Comparison of ENCODE assay signal across 15 cellular contexts in genomic region chr22:20635227-20635591, GRCh38.
A peak's percentile ranks its signal among the peaks of the same experiment; 100 is the strongest.
DNase-seq lines count a peak whose midpoint lies in the region; ATAC-seq and TF ChIP-seq lines count a peak whose summit lies in the region.
"Had no signal": no experiment of that assay in that cellular context is flagged by ENCODE, and none has a peak within 500 bp of the region (broad histone marks: within the 10 kb centered on the region; RNA-seq: fewer than 3 reads in every experiment).

No MANE protein-coding gene starts in this region.

- peak overlapping the region in 1 of 2 experiments; percentile 90 for H3K14ac ChIP-seq in mesenchymal stem cell (ENCODE audit: low read length in 2 of 2)

- TF ChIP-seq CTCF in Loucy (conservative IDR thresholded peaks at IDR 0.05; ENCODE audit: low read length): no peak
- no peak for TF ChIP-seq CTCF in suprapubic skin (IDR thresholded peaks at IDR 0.05)
- no peak for TF ChIP-seq CTCF in tibial artery (IDR thresholded peaks at IDR 0.05)

- WGBS in mesenchymal stem cell: 92% methylated on average over 6 of the region's 6 CpGs
- 98% methylated on average over 6 of the region's 6 CpGs for WGBS in suprapubic skin

- H3K79me2 ChIP-seq in Loucy (ENCODE audit: insufficient read depth, low read length): no peaks in the 10 kb centered on the region

- H2BK12ac ChIP-seq in mesenchymal stem cell (ENCODE audit: low read length in 2 of 2): no peak overlapping the region

- H2AFZ ChIP-seq in Loucy (ENCODE audit: low read length): no peak overlapping the region
- no peak overlapping the region for H2AFZ ChIP-seq in mesenchymal stem cell (ENCODE audit: low read depth, low read length)

- no peak for TF ChIP-seq POLR2A in suprapubic skin (IDR thresholded peaks at IDR 0.05)

- H3K9me2 ChIP-seq in Loucy (replicated peaks; ENCODE audit: low read depth, low read length): no peaks in the 10 kb centered on the region

- H3K4me3 ChIP-seq in BLaER1 (0 out of 2 replicates have a peak overlapping the region, but pooled peaks have one; percentile 44), Loucy (ENCODE audit: low read length, poor library complexity, severe bottlenecking) (no peak overlapping the region), mesenchymal stem cell (ENCODE audit: insufficient read depth in 1 of 2, low read depth in 1 of 2, low read length in 2 of 2) (no peak overlapping the region), suprapubic skin (no peak overlapping the region), tibial artery (no peak overlapping the region)

- no peak overlapping the region for H2BK5ac ChIP-seq in mesenchymal stem cell (ENCODE audit: low read depth, low read length, poor library complexity, severe bottlenecking)

- no peak overlapping the region for H3K4ac ChIP-seq in mesenchymal stem cell (ENCODE audit: low read depth in 1 of 2, low read length in 2 of 2)

- H3F3A ChIP-seq in Loucy (ENCODE audit: low read depth): no peaks in the 10 kb centered on the region

- no peaks in the 10 kb centered on the region for H3K36me3 Mint-ChIP-seq in stimulated activated effector memory CD8-positive, alpha-beta T cell treated with anti-CD3 and anti-CD28 coated beads, Interleukin-12 subunit alpha, Interleukin-12 subunit beta, amount 100 ng/mL, for 72 hours
- H3K36me3 Mint-ChIP-seq: CD4-positive, CD25-positive, alpha-beta regulatory T cell; CD8-positive, alpha-beta memory T cell had no signal

- H3K79me1 ChIP-seq in mesenchymal stem cell (replicated peaks; ENCODE audit: low read length, poor library complexity, severe bottlenecking): no peaks in the 10 kb centered on the region

- H2BK15ac ChIP-seq in mesenchymal stem cell (ENCODE audit: low read depth, poor library complexity, severe bottlenecking): no peak overlapping the region

- peak overlapping the region; percentile 18 for H4K91ac ChIP-seq in mesenchymal stem cell (ENCODE audit: low read length)

- no peak overlapping the region for H2BK120ac ChIP-seq in mesenchymal stem cell (ENCODE audit: low read depth, low read length)

- ATAC-seq in stimulated activated effector memory CD8-positive, alpha-beta T cell treated with anti-CD3 and anti-CD28 coated beads, Interleukin-12 subunit alpha, Interleukin-12 subunit beta, amount 100 ng/mL, for 72 hours: no peak
- no peak for ATAC-seq in HG02981 (IDR thresholded peaks at IDR 0.05; ENCODE audit: unreplicated experiment)

- no peaks in the 10 kb centered on the region for H3K4me1 Mint-ChIP-seq in stimulated activated effector memory CD8-positive, alpha-beta T cell treated with anti-CD3 and anti-CD28 coated beads, Interleukin-12 subunit alpha, Interleukin-12 subunit beta, amount 100 ng/mL, for 72 hours
- H3K4me1 Mint-ChIP-seq: CD8-positive, alpha-beta memory T cell had no signal

- H3K9ac ChIP-seq in BLaER1: peak overlapping the region; percentile 63; the same call in 1 of the 2 replicates
- H3K9ac ChIP-seq in Loucy (ENCODE audit: low read depth, low read length, poor library complexity, severe bottlenecking): no peak overlapping the region
- no peak overlapping the region for H3K9ac ChIP-seq in mesenchymal stem cell (ENCODE audit: low read length)

- no peak overlapping the region for H3K4me3 Mint-ChIP-seq in stimulated activated effector memory CD8-positive, alpha-beta T cell treated with anti-CD3 and anti-CD28 coated beads, Interleukin-12 subunit alpha, Interleukin-12 subunit beta, amount 100 ng/mL, for 72 hours
- H3K4me3 Mint-ChIP-seq: CD4-positive, CD25-positive, alpha-beta regulatory T cell; CD8-positive, alpha-beta memory T cell; H9 had no signal

- H3K9me3 Mint-ChIP-seq in stimulated activated effector memory CD8-positive, alpha-beta T cell treated with anti-CD3 and anti-CD28 coated beads, Interleukin-12 subunit alpha, Interleukin-12 subunit beta, amount 100 ng/mL, for 72 hours: peaks cover 3% of the 10 kb centered on the region

- peak overlapping the region; percentile 94 for H3K4me2 ChIP-seq in BLaER1
- peak overlapping the region; percentile 32 for H3K4me2 ChIP-seq in Loucy (ENCODE audit: low read depth, low read length, poor library complexity, severe bottlenecking)
- no peak overlapping the region for H3K4me2 ChIP-seq in mesenchymal stem cell (ENCODE audit: low read length, poor library complexity, severe bottlenecking)

- DNase-seq in mesenchymal stem cell (no peak), suprapubic skin (ENCODE audit: low spot score in 2 of 2) (no peak), NCI-H187 (lab: John Stamatoyannopoulos, UW) (no peak), tibial artery (no peak)
- DNase-seq in stimulated activated effector memory CD8-positive, alpha-beta T cell treated with anti-CD3 and anti-CD28 coated beads, Interleukin-12 subunit alpha, Interleukin-12 subunit beta, amount 100 ng/mL, for 72 hours (ENCODE audit: low spot score in 2 of 2): no peak
- DNase-seq: 8988T; C1 segment of cervical spinal cord; CD4-positive, CD25-positive, alpha-beta regulatory T cell; CD8-positive, alpha-beta memory T cell; COR-L47; DMS 273 treated with DMSO at 0.1 percent for 48 hours; H9 had no signal

- H3K23ac ChIP-seq in mesenchymal stem cell (ENCODE audit: low read length in 2 of 2): no peak overlapping the region

- no peak overlapping the region for H2AK5ac ChIP-seq in mesenchymal stem cell (ENCODE audit: low read length, severe bottlenecking)

- intact Hi-C loops in tibial artery (cut with DNase I; ENCODE audit: low total_unique reads): no loop called here

- H3K36me3 ChIP-seq in BLaER1: no peaks in the 10 kb centered on the region
- no peaks in the 10 kb centered on the region for H3K36me3 ChIP-seq in Loucy (ENCODE audit: insufficient read depth, low read length)
- H3K36me3 ChIP-seq in mesenchymal stem cell (ENCODE audit: control insufficient read depth in 1 of 2, insufficient read depth in 2 of 2, low read depth in 1 of 2, low read length in 2 of 2): no peaks in the 10 kb centered on the region
- no peaks in the 10 kb centered on the region for H3K36me3 ChIP-seq in suprapubic skin
- no peaks in the 10 kb centered on the region for H3K36me3 ChIP-seq in tibial artery

- H3K27ac ChIP-seq in BLaER1 (peak overlapping the region; percentile 87), mesenchymal stem cell (ENCODE audit: low read length, poor library complexity, severe bottlenecking) (no peak overlapping the region), suprapubic skin (no peak overlapping the region), tibial artery (no peak overlapping the region)

- TF ChIP-seq EP300 in suprapubic skin (IDR thresholded peaks at IDR 0.05): no peak

- no peaks in the 10 kb centered on the region for H3K9me3 ChIP-seq in BLaER1
- no peaks in the 10 kb centered on the region for H3K9me3 ChIP-seq in Loucy (ENCODE audit: insufficient read depth, low read depth, low read length)
- peaks cover 5% of the 10 kb centered on the region for H3K9me3 ChIP-seq in mesenchymal stem cell (ENCODE audit: control insufficient read depth, low read length)
- no peaks in the 10 kb centered on the region for H3K9me3 ChIP-seq in suprapubic skin
- H3K9me3 ChIP-seq in tibial artery: peaks cover 0 to 4% (median 4%) of the 10 kb centered on the region in 3 donors

- H3K27ac Mint-ChIP-seq in stimulated activated effector memory CD8-positive, alpha-beta T cell treated with anti-CD3 and anti-CD28 coated beads, Interleukin-12 subunit alpha, Interleukin-12 subunit beta, amount 100 ng/mL, for 72 hours: peak overlapping the region; percentile 52
- H3K27ac Mint-ChIP-seq: CD4-positive, CD25-positive, alpha-beta regulatory T cell; CD8-positive, alpha-beta memory T cell; H9 had no signal

- H4K8ac ChIP-seq in mesenchymal stem cell (ENCODE audit: low read length): no peak overlapping the region

- H4K20me1 ChIP-seq in BLaER1 (no peaks in the 10 kb centered on the region), Loucy (ENCODE audit: insufficient read depth, low read length, poor library complexity, severe bottlenecking) (no peaks in the 10 kb centered on the region)

- no peaks in the 10 kb centered on the region for H3K27me3 ChIP-seq in BLaER1
- H3K27me3 ChIP-seq in Loucy (ENCODE audit: insufficient read depth, low read length, poor library complexity, severe bottlenecking): no peaks in the 10 kb centered on the region
- H3K27me3 ChIP-seq in mesenchymal stem cell (ENCODE audit: control insufficient read depth in 1 of 2, insufficient read depth in 1 of 2, low read length in 2 of 2): peaks cover 55 to 78% of the 10 kb centered on the region in 2 experiments
- peaks cover 29% of the 10 kb centered on the region for H3K27me3 ChIP-seq in suprapubic skin
- H3K27me3 ChIP-seq in tibial artery: peaks cover 0 to 53% of the 10 kb centered on the region in 2 donors

- H3K4me1 ChIP-seq in BLaER1 (peaks cover 33% of the 10 kb centered on the region), Loucy (ENCODE audit: insufficient read depth, low read length, poor library complexity, severe bottlenecking) (peaks cover 11% of the 10 kb centered on the region), mesenchymal stem cell (ENCODE audit: control insufficient read depth, insufficient read depth, low read depth, low read length) (no peaks in the 10 kb centered on the region), suprapubic skin (no peaks in the 10 kb centered on the region), tibial artery (no peaks in the 10 kb centered on the region)

- H3K18ac ChIP-seq in mesenchymal stem cell (ENCODE audit: low read depth in 1 of 2, low read length in 2 of 2): no peak overlapping the region
